8 cellular contexts compared by ENCODE assay signal in genomic region chr12:120252071-120252906, GRCh38. TPM values are rescaled to one million over a fixed set of nuclear protein-coding genes. Genes with fewer than 3 reads are reported as not detected.
DNase-seq lines count a peak whose midpoint lies in the region; ATAC-seq and TF ChIP-seq lines count a peak whose summit lies in the region.

No MANE protein-coding gene starts in this region.

- peaks cover 82% of the 10 kb centered on the region for H3K4me1 Mint-ChIP-seq in activated CD4-positive, alpha-beta memory T cell treated with anti-CD3 and anti-CD28 coated beads for 36 hours (ENCODE audit: low read depth)
- peaks cover 15% of the 10 kb centered on the region for H3K4me1 Mint-ChIP-seq in glutamatergic neuron (ENCODE audit: low read depth, unreplicated experiment)

- no peak overlapping the region for H3K4me3 ChIP-seq in Jurkat, Clone E6-1 (ENCODE audit: low read length)

- H3K36me3 Mint-ChIP-seq in activated CD4-positive, alpha-beta memory T cell treated with anti-CD3 and anti-CD28 coated beads for 36 hours, result peaks cover 7% of the 10 kb centered on the region
- H3K36me3 Mint-ChIP-seq in glutamatergic neuron (ENCODE audit: unreplicated experiment), result peaks cover 7% of the 10 kb centered on the region

- POLR2A ChIA-PET in activated CD4-positive, alpha-beta memory T cell treated with anti-CD3 and anti-CD28 coated beads for 36 hours (lab: Charles Lee), result interaction anchor here (0.6 to 5.2 kb wide), 6 partner anchors 13 to 52 kb away, joined by 3 to 69 read pairs (median 4); partner anchors contain the start of genes RNU4-1, RNU4-2 and RPLP0

- CTCF ChIA-PET in activated CD4-positive, alpha-beta memory T cell treated with anti-CD3 and anti-CD28 coated beads for 36 hours (lab: Charles Lee), result interaction anchor here (1.0 to 13.2 kb wide), 7 partner anchors 10 to 165 kb away, joined by 3 to 192 read pairs (median 4); partner anchors contain the start of genes PXN and RNU4-2

- H3K27ac Mint-ChIP-seq in activated CD4-positive, alpha-beta memory T cell treated with anti-CD3 and anti-CD28 coated beads for 36 hours, result peak overlapping the region; percentile 78
- no peak overlapping the region for H3K27ac Mint-ChIP-seq in glutamatergic neuron (ENCODE audit: unreplicated experiment)

- intact Hi-C loops in activated CD4-positive, alpha-beta memory T cell treated with anti-CD3 and anti-CD28 coated beads for 36 hours (cut with micrococcal nuclease), result loop anchor here (1.0 to 2.0 kb wide), 5 partner anchors 10 to 244 kb away; partner anchors contain the start of genes DYNLL1 and RNU4-2

- no peak for TF ChIP-seq CTCF in glutamatergic neuron (IDR thresholded peaks at IDR 0.05; ENCODE audit: partially characterized antibody, unreplicated experiment)

- ATAC-seq in HG02588 (IDR thresholded peaks at IDR 0.05; ENCODE audit: unreplicated experiment), result no peak
- no peak for ATAC-seq in GM21723 (IDR thresholded peaks at IDR 0.05; ENCODE audit: unreplicated experiment)

- no peaks in the 10 kb centered on the region for H3K9me3 Mint-ChIP-seq in activated CD4-positive, alpha-beta memory T cell treated with anti-CD3 and anti-CD28 coated beads for 36 hours
- H3K9me3 Mint-ChIP-seq in glutamatergic neuron (ENCODE audit: unreplicated experiment), result peaks cover 1% of the 10 kb centered on the region

- DNase-seq in Jurkat, Clone E6-1 (ENCODE audit: low read depth, low spot score), result peak; percentile 87
- DNase-seq in activated CD4-positive, alpha-beta memory T cell treated with anti-CD3 and anti-CD28 coated beads for 36 hours, result peak; percentile 85
- DNase-seq in glutamatergic neuron, result no peak
- peak; percentile 48 for DNase-seq in stimulated activated CD8-positive, alpha-beta memory T cell treated with anti-CD3 and anti-CD28 coated beads, Interleukin-7, amount 100 ng/mL, for 24 hours (ENCODE audit: low read depth)
- no peak for DNase-seq in kidney glomerular epithelial cell (lab: John Stamatoyannopoulos, UW)
- DNase-seq in globus pallidus (ENCODE audit: low spot score), result no peak

- peak overlapping the region; percentile 46 for H3K4me3 Mint-ChIP-seq in activated CD4-positive, alpha-beta memory T cell treated with anti-CD3 and anti-CD28 coated beads for 36 hours
- peak overlapping the region; percentile 0 for H3K4me3 Mint-ChIP-seq in glutamatergic neuron (ENCODE audit: unreplicated experiment)

- no peaks in the 10 kb centered on the region for H3K27me3 Mint-ChIP-seq in activated CD4-positive, alpha-beta memory T cell treated with anti-CD3 and anti-CD28 coated beads for 36 hours
- peaks cover 2% of the 10 kb centered on the region for H3K27me3 Mint-ChIP-seq in glutamatergic neuron (ENCODE audit: unreplicated experiment)

RNA-seq across cellular contexts. Expression of gene PXN, which starts 13.2 kb away (rescaled TPM):
- 11.7 TPM for polyA plus RNA-seq in Jurkat, Clone E6-1 (2012; ENCODE audit: insufficient read depth, insufficient read length)
- 10 to 100 TPM; 74.0 to 75.0 TPM for total RNA-seq in activated CD4-positive, alpha-beta memory T cell treated with anti-CD3 and anti-CD28 coated beads for 36 hours
- 39.5 TPM for total RNA-seq in glutamatergic neuron (ENCODE audit: unreplicated experiment)

RNA-seq across cellular contexts. Expression of gene RNU4-2, which starts 39.4 kb away (rescaled TPM):
- 8.1 TPM for polyA plus RNA-seq in Jurkat, Clone E6-1 (2012; ENCODE audit: insufficient read depth, insufficient read length)
- total RNA-seq in activated CD4-positive, alpha-beta memory T cell treated with anti-CD3 and anti-CD28 coated beads for 36 hours, result 1,000 to 10,000 TPM; 2,395 to 2,750 TPM
- 8,083 TPM for total RNA-seq in glutamatergic neuron (ENCODE audit: unreplicated experiment)

RNA-seq across cellular contexts. Expression of gene RNU4-1, which starts 40.7 kb away (rescaled TPM):
- not detected for polyA plus RNA-seq in Jurkat, Clone E6-1 (2012; ENCODE audit: insufficient read depth, insufficient read length)
- 1,000 to 10,000 TPM; 1,180 to 1,201 TPM for total RNA-seq in activated CD4-positive, alpha-beta memory T cell treated with anti-CD3 and anti-CD28 coated beads for 36 hours
- 5,722 TPM for total RNA-seq in glutamatergic neuron (ENCODE audit: unreplicated experiment)

RNA-seq across cellular contexts. Expression of gene SIRT4, which starts 49.8 kb away (rescaled TPM):
- polyA plus RNA-seq in Jurkat, Clone E6-1 (2012; ENCODE audit: insufficient read depth, insufficient read length), result 4.3 TPM
- total RNA-seq in activated CD4-positive, alpha-beta memory T cell treated with anti-CD3 and anti-CD28 coated beads for 36 hours, result 1 to 10 TPM; 1.8 to 2.0 TPM
- 3.8 TPM for total RNA-seq in glutamatergic neuron (ENCODE audit: unreplicated experiment)

RNA-seq across cellular contexts. Expression of gene RPLP0, which starts 51.4 kb away (rescaled TPM):
- polyA plus RNA-seq in Jurkat, Clone E6-1 (2012; ENCODE audit: insufficient read depth, insufficient read length), result 4,112 TPM
- 1,000 to 10,000 TPM; 4,273 to 4,368 TPM for total RNA-seq in activated CD4-positive, alpha-beta memory T cell treated with anti-CD3 and anti-CD28 coated beads for 36 hours
- total RNA-seq in glutamatergic neuron (ENCODE audit: unreplicated experiment), result 1,238 TPM

Comparison
In these comparisons a context has a peak if more than half of its experiments do, and no peak if none do; other contexts are left out.
1. DNase-seq: peak in Jurkat, Clone E6-1 (single experiment), activated CD4-positive, alpha-beta memory T cell treated with anti-CD3 and anti-CD28 coated beads for 36 hours (single experiment) and stimulated activated CD8-positive, alpha-beta memory T cell treated with anti-CD3 and anti-CD28 coated beads, Interleukin-7, amount 100 ng/mL, for 24 hours (single experiment); none in glutamatergic neuron (single experiment), kidney glomerular epithelial cell (single experiment) and globus pallidus (single experiment).